ENCODE assay signal across 8 cellular contexts in the genomic region with DNA sequence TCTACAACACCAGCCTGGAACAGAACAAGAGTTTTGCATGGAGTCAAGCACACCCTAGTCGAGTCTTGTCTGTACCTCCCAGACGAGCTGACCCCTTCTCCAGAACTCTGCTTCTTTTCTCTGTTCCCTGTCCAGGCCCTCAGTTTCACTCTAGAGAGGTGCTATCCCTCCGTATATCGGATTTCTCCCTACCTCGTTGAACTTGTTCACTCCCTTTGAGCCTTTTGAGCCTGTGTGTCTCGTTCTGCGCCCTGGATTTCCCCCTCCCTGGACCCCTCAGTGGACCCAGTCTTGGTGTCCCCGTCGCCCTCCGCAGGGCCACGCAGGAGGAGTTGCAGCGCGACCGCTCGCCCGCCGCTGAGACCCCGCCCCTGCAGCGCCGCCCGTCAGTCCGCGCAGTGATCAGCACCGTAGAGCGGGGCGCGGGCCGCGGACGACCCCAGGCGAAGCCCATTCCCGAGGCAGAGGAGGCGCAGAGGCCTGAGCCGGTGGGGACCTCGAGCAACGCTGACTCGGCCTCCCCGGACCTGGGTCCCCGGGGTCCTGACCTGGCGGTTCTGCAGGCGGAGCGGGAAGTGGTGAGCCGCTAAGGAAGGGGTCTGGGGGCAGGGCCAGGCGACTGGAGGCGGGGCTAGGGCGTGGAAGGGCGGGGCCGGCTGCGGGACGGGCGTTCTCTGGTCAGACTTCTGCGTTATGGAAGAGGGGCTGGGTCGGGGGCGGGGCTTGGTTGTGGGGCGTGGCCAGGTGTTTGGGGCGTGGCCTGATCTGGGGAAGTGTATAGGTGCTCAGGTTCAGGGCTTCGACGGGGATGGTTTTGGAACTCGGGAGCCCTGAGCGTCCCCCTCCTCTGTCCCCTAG. TPM values are rescaled to one million over a fixed set of nuclear protein-coding genes. Genes with fewer than 3 reads are reported as not detected.
DNase-seq lines count a peak whose midpoint lies in the region; ATAC-seq, FAIRE-seq and TF ChIP-seq lines count a peak whose summit lies in the region.

No MANE protein-coding gene starts in this region.

- TF ChIP-seq POLR2A in GM12891 (IDR thresholded peaks at IDR 0.05; ENCODE audit: low read depth, low read length), result no peak
- no peak for TF ChIP-seq POLR2A in erythroblast (IDR thresholded peaks at IDR 0.05; ENCODE audit: low read length)

- intact Hi-C loops in natural killer cell (cut with micrococcal nuclease), result loop anchor here (1.0 to 10.0 kb wide), 3 partner anchors 18 to 84 kb away; a partner anchor contains a TSS

- ATAC-seq in HG03139 (IDR thresholded peaks at IDR 0.05; ENCODE audit: unreplicated experiment) (peak; percentile 55), natural killer cell (peak; percentile 80 to 93 (median 83)), HG03457 (IDR thresholded peaks at IDR 0.05; ENCODE audit: unreplicated experiment) (no peak)

- H3K4me1 Mint-ChIP-seq in natural killer cell, result peaks cover 22 to 37% of the 10 kb centered on the region in 2 donors

- H3K9me3 Mint-ChIP-seq in natural killer cell, result no peaks in the 10 kb centered on the region

- TF ChIP-seq CTCF in natural killer cell (IDR thresholded peaks at IDR 0.05), result no peak

- DNase-seq in GM12891 (ENCODE audit: insufficient read length, low spot score) (peak; percentile 89), NOMO-1 (lab: John Stamatoyannopoulos, UW; ENCODE audit: unreplicated experiment in 2 of 2) (peak; percentile 76 to 83), erythroblast (lab: John Stamatoyannopoulos, UW) (peak; percentile 81 to 84), natural killer cell (peak; percentile 94)
- DNase-seq in activated CD8-positive, alpha-beta memory T cell treated with anti-CD3 and anti-CD28 coated beads, Interleukin-2, amount 50 U/mL, for 1 hour (ENCODE audit: extremely low read depth), result peak; percentile 35
- peak; percentile 83 for DNase-seq in stimulated activated naive CD4-positive, alpha-beta T cell treated with Interleukin-2 at 50 U/mL for 16 hours (lab: John Stamatoyannopoulos, UW)

- H3K27ac Mint-ChIP-seq in natural killer cell, result peak overlapping the region; percentile 80 to 91

- FAIRE-seq in GM12891 (lab: Jason Lieb, UNC), result no peak

- peak overlapping the region; percentile 89 for H3K4me3 Mint-ChIP-seq in natural killer cell

- no peaks in the 10 kb centered on the region for H3K36me3 Mint-ChIP-seq in natural killer cell

- peaks cover 0 to 19% of the 10 kb centered on the region in 2 donors for H3K27me3 Mint-ChIP-seq in natural killer cell (ENCODE audit: low read depth in 2 of 2)

TF ChIP-seq in GM12891, 5 proteins besides CTCF, POLR2A, EP300 and RAD21:
- TF ChIP-seq PAX5 (IDR thresholded peaks at IDR 0.05; ENCODE audit: insufficient read depth, low read length, severe bottlenecking) (no peak), SPI1 (IDR thresholded peaks at IDR 0.05; ENCODE audit: low read depth, low read length) (no peak), POLR2AphosphoS5 (IDR thresholded peaks at IDR 0.05; ENCODE audit: low read depth, low read length) (no peak), POU2F2 (IDR thresholded peaks at IDR 0.05; ENCODE audit: low read depth, low read length) (no peak), TAF1 (IDR thresholded peaks at IDR 0.05; ENCODE audit: low read depth, low read length) (no peak)

RNA-seq across cellular contexts. Expression of a gene that starts 5.5 kb away (rescaled TPM):
- 0.13 TPM for polyA plus RNA-seq in GM12891 (2012; ENCODE audit: low read depth, missing spikeins)
- total RNA-seq in natural killer cell, result 10 to 100 TPM in 1 of 3 donors, 1 to 10 TPM in 2; 8.8 to 15.7 (median 10.0) TPM

RNA-seq across cellular contexts. Expression of a gene that starts 18.2 kb away (rescaled TPM):
- polyA plus RNA-seq in GM12891 (2012; ENCODE audit: low read depth, missing spikeins), result 5.7 TPM
- total RNA-seq in natural killer cell, result 10 to 100 TPM; 18.2 to 25.3 (median 19.3) TPM

RNA-seq across cellular contexts. Expression of a gene that starts 36.3 kb away (rescaled TPM):
- polyA plus RNA-seq in GM12891 (2012; ENCODE audit: low read depth, missing spikeins), result 46.6 TPM
- 100 to 1,000 TPM; 162 to 178 (median 174) TPM for total RNA-seq in natural killer cell

RNA-seq across cellular contexts. Expression of a gene that starts 43.1 kb away (rescaled TPM):
- not detected for polyA plus RNA-seq in GM12891 (2012; ENCODE audit: low read depth, missing spikeins)
- total RNA-seq in natural killer cell, result 1 to 10 TPM in 2 of 3 donors, under 1 TPM in 1; 0.95 to 3.3 (median 2.3) TPM

Comparison
In these comparisons a context has a peak if more than half of its experiments do, and no peak if none do; other contexts are left out.
1. DNase-seq: peak in every context shown above with its lines; median percentile 94 in natural killer cell; 89 in GM12891; 83 in stimulated activated naive CD4-positive, alpha-beta T cell treated with Interleukin-2 at 50 U/mL for 16 hours; 82 in erythroblast; 80 in NOMO-1; 35 in activated CD8-positive, alpha-beta memory T cell treated with anti-CD3 and anti-CD28 coated beads, Interleukin-2, amount 50 U/mL, for 1 hour.